In genomic region chr15:61079529-61079928, GRCh38 we compare ENCODE assay signal across 23 cellular contexts.
"Had no signal": no experiment of that assay in that cellular context is flagged by ENCODE, and none has a peak within 500 bp of the region (broad histone marks: within the 10 kb centered on the region; RNA-seq: fewer than 3 reads in every experiment).

No MANE protein-coding gene starts in this region.

- H3K36me3 ChIP-seq: cardiac muscle cell, MG63 had no signal

- H3K27me3 ChIP-seq: cardiac muscle cell, MG63 had no signal

- H3K9me3 ChIP-seq: MG63 had no signal

- H3K27ac Mint-ChIP-seq: activated CD8-positive, alpha-beta T cell treated with anti-CD3 and anti-CD28 coated beads, Interleukin-2, amount 10 ng/mL, durations not matched to agents 7 days and 5 days; activated naive CD4-positive, alpha-beta T cell treated with anti-CD3 and anti-CD28 coated beads for 36 hours; activated naive CD8-positive, alpha-beta T cell; brain; T-helper 1 cell treated with Interleukin-12 subunit alpha and Interleukin-12 subunit beta and Interleukin-4 antibody, amounts not matched to agents 30 μg/mL and 1 μg/mL, for 36 hours; WTC11 had no signal

- DNase-seq: activated CD4-positive, alpha-beta T cell treated with anti-CD3 and anti-CD28 coated beads for 48 hours; activated CD4-positive, alpha-beta T cell treated with anti-CD3 and anti-CD28 coated beads, Interleukin-2, amount 50 U/mL, for 4 hours; activated CD4-positive, CD25-positive, alpha-beta regulatory T cell treated with anti-CD3 and anti-CD28 coated beads, Interleukin-2, amount 50 U/mL, for 72 hours; activated CD8-positive, alpha-beta T cell treated with anti-CD3 and anti-CD28 coated beads, Interleukin-2, amount 10 ng/mL, durations not matched to agents 7 days and 5 days; activated effector memory CD4-positive, alpha-beta T cell treated with anti-CD3 and anti-CD28 coated beads, Interleukin-2, amount 50 U/mL, for 16 hours; activated naive CD4-positive, alpha-beta T cell treated with anti-CD3 and anti-CD28 coated beads for 36 hours; activated T-cell treated with anti-CD3 and anti-CD28 coated beads, Interleukin-2, amount 50 U/mL, for 4 hours; amygdala; MG63; NCI-H1105; NCI-H1436; NCI-H187 treated with DMSO at 0.1 percent for 48 hours; NCI-H2081 treated with DMSO at 0.1 percent for 48 hours; NCI-H2171 treated with DMSO at 0.1 percent for 48 hours; NCI-H226; PC-9; SHP77 treated with DMSO at 0.1 percent for 48 hours had no signal

- H3K4me3 Mint-ChIP-seq: activated CD8-positive, alpha-beta T cell treated with anti-CD3 and anti-CD28 coated beads, Interleukin-2, amount 10 ng/mL, durations not matched to agents 7 days and 5 days; activated naive CD4-positive, alpha-beta T cell treated with anti-CD3 and anti-CD28 coated beads for 36 hours; activated naive CD8-positive, alpha-beta T cell; activated T-cell treated with anti-CD3 and anti-CD28 coated beads, Interleukin-2, amount 50 U/mL, for 4 hours; brain; T-helper 1 cell treated with Interleukin-12 subunit alpha and Interleukin-12 subunit beta and Interleukin-4 antibody, amounts not matched to agents 30 μg/mL and 1 μg/mL, for 36 hours; WTC11 had no signal

- H3K27ac ChIP-seq: cardiac muscle cell, PC-9 had no signal

- ATAC-seq: activated CD8-positive, alpha-beta T cell treated with anti-CD3 and anti-CD28 coated beads, Interleukin-2, amount 10 ng/mL, durations not matched to agents 7 days and 5 days; activated T-cell treated with anti-CD3 and anti-CD28 coated beads, Interleukin-2, amount 50 U/mL, for 4 hours; WTC11 had no signal

- H3K4me3 ChIP-seq: cardiac muscle cell, MG63, PC-9 had no signal

- FAIRE-seq: astrocyte had no signal

- H3K9me3 Mint-ChIP-seq: activated naive CD4-positive, alpha-beta T cell treated with anti-CD3 and anti-CD28 coated beads for 36 hours; activated T-cell treated with anti-CD3 and anti-CD28 coated beads, Interleukin-2, amount 50 U/mL, for 4 hours; brain; T-helper 1 cell treated with Interleukin-12 subunit alpha and Interleukin-12 subunit beta and Interleukin-4 antibody, amounts not matched to agents 30 μg/mL and 1 μg/mL, for 36 hours; WTC11 had no signal

- H3K36me3 Mint-ChIP-seq: activated naive CD8-positive, alpha-beta T cell; brain; WTC11 had no signal
